ENCODE assay signal across 16 cellular contexts in the genomic region with DNA sequence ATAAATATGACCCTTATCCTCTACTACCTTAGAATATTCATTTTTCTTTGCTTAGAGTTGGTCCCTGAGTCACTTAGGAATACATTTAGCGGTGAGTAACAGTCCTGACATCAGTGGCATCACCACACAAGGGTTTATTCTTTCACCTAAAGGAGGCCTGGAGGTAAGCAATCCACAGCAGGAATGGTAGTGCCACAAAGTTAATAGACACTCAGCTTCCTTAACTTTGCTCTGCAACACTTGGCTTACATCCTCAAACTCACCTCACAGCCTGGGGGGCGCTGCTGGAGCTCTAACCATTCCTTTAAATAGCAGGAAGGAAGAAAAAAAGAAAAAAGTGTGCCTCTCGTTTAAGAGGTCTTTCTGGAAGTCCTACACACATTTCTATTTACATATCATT. TPM values are rescaled to one million over a fixed set of nuclear protein-coding genes. Genes with fewer than 3 reads are reported as not detected.
DNase-seq lines count a peak whose midpoint lies in the region; ATAC-seq and TF ChIP-seq lines count a peak whose summit lies in the region.
"Had no signal": no experiment of that assay in that cellular context is flagged by ENCODE, and none has a peak within 500 bp of the region (broad histone marks: within the 10 kb centered on the region; RNA-seq: fewer than 3 reads in every experiment).

No MANE protein-coding gene starts in this region.

- H3K36me3 Mint-ChIP-seq in stimulated activated memory B cell treated with anti-CD40 and anti-IgM and Interleukin-4, amounts not matched to agents 10 μg/mL and 1 μg/mL and 100 μg/mL, for 72 hours = no peaks in the 10 kb centered on the region

- H3K9me3 ChIP-seq in trophoblast cell (ENCODE audit: insufficient read depth, low read depth, low read length) = no peaks in the 10 kb centered on the region
- H3K9me3 ChIP-seq: gastroesophageal sphincter, left ventricle myocardium inferior had no signal

- no peak overlapping the region for H3K27ac ChIP-seq in trophoblast cell (ENCODE audit: low read depth, low read length)
- H3K27ac ChIP-seq: 22Rv1, gastroesophageal sphincter, left ventricle myocardium inferior, skin epidermis had no signal

- H2AFZ ChIP-seq in trophoblast cell (ENCODE audit: insufficient read depth, low read length, poor library complexity) = no peak overlapping the region

- H3K36me3 ChIP-seq in trophoblast cell (ENCODE audit: control insufficient read depth in 1 of 2, insufficient read depth in 2 of 2, low read length in 2 of 2) = no peaks in the 10 kb centered on the region

- no peak overlapping the region for H2BK120ac ChIP-seq in trophoblast cell (ENCODE audit: insufficient read depth, low read length, poor library complexity)

- H3K4ac ChIP-seq in trophoblast cell (ENCODE audit: low read depth, low read length) = no peak overlapping the region

- no peak overlapping the region for H4K91ac ChIP-seq in trophoblast cell (ENCODE audit: low read depth, low read length)

- H3K4me3 ChIP-seq in choroid plexus epithelial cell (ENCODE audit: low read depth, low read length) (no peak overlapping the region), trophoblast cell (ENCODE audit: low read depth, low read length) (no peak overlapping the region)
- H3K4me3 ChIP-seq: gastroesophageal sphincter, left ventricle myocardium inferior, skin epidermis had no signal

- H2BK12ac ChIP-seq in trophoblast cell (ENCODE audit: low read length) = no peak overlapping the region

- no CpG with 5 or more reads among the region's 3 CpGs for WGBS in trophoblast cell (ENCODE audit: extremely low coverage, insufficient coverage, insufficient read length)

- no peak overlapping the region for H2AK5ac ChIP-seq in trophoblast cell (ENCODE audit: low read length)

- no peak overlapping the region for H3K18ac ChIP-seq in trophoblast cell (ENCODE audit: low read length)

- no peaks in the 10 kb centered on the region for H3K27me3 ChIP-seq in trophoblast cell (ENCODE audit: insufficient read depth, low read length)
- H3K27me3 ChIP-seq: gastroesophageal sphincter had no signal

- no peak overlapping the region for H3K4me2 ChIP-seq in trophoblast cell (ENCODE audit: low read length)

- H3K14ac ChIP-seq in trophoblast cell (ENCODE audit: low read length) = no peak overlapping the region

- H3K79me2 ChIP-seq in trophoblast cell (ENCODE audit: control insufficient read depth, insufficient read depth, low read length, poor library complexity) = no peaks in the 10 kb centered on the region

- no peak for ATAC-seq in stimulated activated memory B cell treated with anti-CD40 and anti-IgM and Interleukin-4, amounts not matched to agents 10 μg/mL and 1 μg/mL and 100 μg/mL, for 72 hours
- ATAC-seq: gastroesophageal sphincter had no signal

- H3K4me1 Mint-ChIP-seq in stimulated activated memory B cell treated with anti-CD40 and anti-IgM and Interleukin-4, amounts not matched to agents 10 μg/mL and 1 μg/mL and 100 μg/mL, for 72 hours = peaks cover 11% of the 10 kb centered on the region
- H3K4me1 Mint-ChIP-seq: nephron progenitor cell had no signal

- peak; percentile 32 for TF ChIP-seq CTCF in choroid plexus epithelial cell (conservative IDR thresholded peaks at IDR 0.05; ENCODE audit: low read depth, low read length)

- H3K27me3 Mint-ChIP-seq in stimulated activated memory B cell treated with anti-CD40 and anti-IgM and Interleukin-4, amounts not matched to agents 10 μg/mL and 1 μg/mL and 100 μg/mL, for 72 hours = no peaks in the 10 kb centered on the region
- H3K27me3 Mint-ChIP-seq: activated B cell treated with CpG ODN at 0.5 μM for 24 hours had no signal

- no peaks in the 10 kb centered on the region for H3K79me1 ChIP-seq in trophoblast cell (ENCODE audit: low read length)

- H3K4me1 ChIP-seq in trophoblast cell (ENCODE audit: control insufficient read depth in 1 of 2, insufficient read depth in 2 of 2, low read length in 2 of 2) = no peaks in the 10 kb centered on the region
- H3K4me1 ChIP-seq: gastroesophageal sphincter, left ventricle myocardium inferior had no signal

- no peak overlapping the region for H3K23ac ChIP-seq in trophoblast cell (ENCODE audit: low read length)

- peak; percentile 6 for DNase-seq in DMS 273 (lab: John Stamatoyannopoulos, UW; ENCODE audit: unreplicated experiment)
- DNase-seq in DMS 273 treated with DMSO at 0.1 percent for 48 hours (lab: John Stamatoyannopoulos, UW) = no peak
- DNase-seq in NCI-H69 (lab: John Stamatoyannopoulos, UW) = peak; percentile 31
- peak; percentile 24 for DNase-seq in choroid plexus epithelial cell (ENCODE audit: low read depth)
- DNase-seq in trophoblast cell = peak; percentile 44 to 50
- no peak for DNase-seq in CD1c-positive myeloid dendritic cell (ENCODE audit: extremely low spot score)
- no peak for DNase-seq in HuH-7.5 (ENCODE audit: low spot score)
- DNase-seq: activated B cell treated with CpG ODN at 0.5 μM for 24 hours, left ventricle myocardium inferior, NCI-H446, nephron progenitor cell, SHP77 treated with DMSO at 0.1 percent for 48 hours had no signal

- no peak overlapping the region for H4K8ac ChIP-seq in trophoblast cell (ENCODE audit: low read depth, low read length)

- no peak overlapping the region for H2BK5ac ChIP-seq in trophoblast cell (ENCODE audit: low read depth, low read length, poor library complexity)

- H3K9ac ChIP-seq in trophoblast cell (ENCODE audit: low read length) = no peak overlapping the region

- H3K9me3 Mint-ChIP-seq in stimulated activated memory B cell treated with anti-CD40 and anti-IgM and Interleukin-4, amounts not matched to agents 10 μg/mL and 1 μg/mL and 100 μg/mL, for 72 hours = no peaks in the 10 kb centered on the region
- H3K9me3 Mint-ChIP-seq: activated B cell treated with CpG ODN at 0.5 μM for 24 hours, nephron progenitor cell had no signal

- H3K27ac Mint-ChIP-seq in stimulated activated memory B cell treated with anti-CD40 and anti-IgM and Interleukin-4, amounts not matched to agents 10 μg/mL and 1 μg/mL and 100 μg/mL, for 72 hours = no peak overlapping the region
- H3K27ac Mint-ChIP-seq: activated B cell treated with CpG ODN at 0.5 μM for 24 hours, nephron progenitor cell had no signal

- H3K4me3 Mint-ChIP-seq in stimulated activated memory B cell treated with anti-CD40 and anti-IgM and Interleukin-4, amounts not matched to agents 10 μg/mL and 1 μg/mL and 100 μg/mL, for 72 hours = no peak overlapping the region
- H3K4me3 Mint-ChIP-seq: activated B cell treated with CpG ODN at 0.5 μM for 24 hours, nephron progenitor cell had no signal

- H4K12ac ChIP-seq in trophoblast cell (ENCODE audit: low read depth, low read length) = no peak overlapping the region

RNA-seq across cellular contexts. Expression of a gene that starts 29.1 kb away (rescaled TPM):
- 2.8 and 3.2 TPM in 2 replicates for polyA plus RNA-seq in trophoblast cell (2013)

RNA-seq across cellular contexts. Expression of a gene that starts 29.2 kb away (rescaled TPM):
- polyA plus RNA-seq in trophoblast cell (2013) = 5.9 TPM in 2 replicates

RNA-seq across cellular contexts. Expression of a gene that starts 36.0 kb away (rescaled TPM):
- 5.5 and 5.9 TPM in 2 replicates for polyA plus RNA-seq in trophoblast cell (2013)

RNA-seq across cellular contexts. Expression of a gene that starts 36.5 kb away (rescaled TPM):
- polyA plus RNA-seq in trophoblast cell (2013) = 7.1 and 7.3 TPM in 2 replicates

Comparison
In these comparisons a context has a peak if more than half of its experiments do, and no peak if none do; other contexts are left out.
1. DNase-seq: peak in DMS 273 (single experiment), NCI-H69 (single experiment), choroid plexus epithelial cell (single experiment) and trophoblast cell (2 of 2); none in DMS 273 treated with DMSO at 0.1 percent for 48 hours (single experiment), CD1c-positive myeloid dendritic cell (single experiment) and HuH-7.5 (single experiment).